ENCODE assay signal across 33 cellular contexts in the genomic region with DNA sequence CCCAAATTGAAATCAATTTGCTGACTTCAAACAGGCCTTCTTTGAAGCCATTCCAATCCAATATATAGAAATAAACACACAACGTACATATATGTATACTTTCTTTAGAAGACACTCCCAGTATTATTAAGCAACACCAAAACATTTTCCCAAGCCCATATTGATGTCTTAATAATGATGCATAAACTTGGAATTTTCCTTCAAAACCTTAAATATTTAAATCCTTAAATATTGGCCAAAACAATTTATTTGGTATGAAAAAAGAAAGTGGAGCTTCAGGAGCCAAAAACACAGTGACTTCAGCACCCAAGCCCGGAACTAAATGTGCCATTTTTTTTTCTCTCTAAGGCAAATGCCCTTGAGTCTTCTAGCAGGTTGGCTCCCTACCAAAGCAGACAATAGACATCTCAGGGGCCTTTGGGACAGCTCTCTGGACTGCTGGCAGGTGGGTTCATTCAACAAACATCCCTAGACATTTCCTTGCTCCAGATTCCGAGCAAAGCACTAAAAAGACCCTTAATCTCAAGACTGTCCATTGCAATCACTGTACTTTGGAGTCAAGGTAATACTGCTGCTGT.
DNase-seq lines count a peak whose midpoint lies in the region; ATAC-seq and TF ChIP-seq lines count a peak whose summit lies in the region.
"Had no signal": no experiment of that assay in that cellular context is flagged by ENCODE, and none has a peak within 500 bp of the region (broad histone marks: within the 10 kb centered on the region; RNA-seq: fewer than 3 reads in every experiment).

No MANE protein-coding gene starts in this region.

- CTCF ChIA-PET in RWPE1 (lab: Yijun Ruan, JAX), result no interaction called here

- in situ Hi-C loops in KBM-7 (cut with MboI; ENCODE audit: low pct_unique_long_range_greater_than_20kb, low sequenced_read_pairs), result no loop called here

- no peaks in the 10 kb centered on the region for H3F3A ChIP-seq in GM23338 (replicated peaks; ENCODE audit: low read depth)

- H3K4me3 Mint-ChIP-seq in GM23338, result no peak overlapping the region
- H3K4me3 Mint-ChIP-seq: activated CD4-positive, alpha-beta memory T cell treated with anti-CD3 and anti-CD28 coated beads, Interleukin-2, amount 10 ng/mL, durations not matched to agents 7 days and 5 days; activated T-helper 1 cell treated with anti-CD3 and anti-CD28 coated beads, Interleukin-12 subunit alpha, Interleukin-12 subunit beta, Interleukin-2, Interleukin-4 antibody, amounts not matched to agents 30 ng/mL and 10 ng/mL and 1 ng/mL, durations not matched to agents 14 hours and 24 hours and 36 hours; CD4-positive, alpha-beta T cell; immature natural killer cell; nephron; stimulated activated naive CD8-positive, alpha-beta T cell treated with anti-CD3 and anti-CD28 coated beads, Interleukin-15, Interleukin-2, amounts not matched to agents 100 ng/mL and 50 ng/mL, for 24 hours had no signal

- H3K27ac ChIP-seq in neutrophil, result peak overlapping the region; percentile 41
- H3K27ac ChIP-seq in RWPE1, result no peak overlapping the region
- H3K27ac ChIP-seq in GM23338 (ENCODE audit: low read depth), result no peak overlapping the region
- H3K27ac ChIP-seq: esophagus squamous epithelium, ovary, testis had no signal

- H3K27me3 ChIP-seq in neutrophil (peaks cover 15% of the 10 kb centered on the region), GM23338 (ENCODE audit: insufficient read depth) (no peaks in the 10 kb centered on the region)
- H3K27me3 ChIP-seq: esophagus squamous epithelium, ovary, testis had no signal

- no peak for ATAC-seq in HG03139 (IDR thresholded peaks at IDR 0.05; ENCODE audit: unreplicated experiment)
- no peak for ATAC-seq in GM23338
- ATAC-seq: activated CD4-positive, CD25-positive, alpha-beta regulatory T cell treated with anti-CD3 and anti-CD28 coated beads, Interleukin-2, amount 50 U/mL, for 24 hours; GM12878; left colon; PC-3; Right ventricle myocardium inferior had no signal

- H3K79me2 ChIP-seq in GM23338 (replicated peaks; ENCODE audit: insufficient read depth), result no peaks in the 10 kb centered on the region

- TF ChIP-seq CTCF in cardiac fibroblast (IDR thresholded peaks at IDR 0.05; ENCODE audit: low read depth, low read length) (no peak), neutrophil (IDR thresholded peaks at IDR 0.05) (no peak), RWPE1 (conservative IDR thresholded peaks at IDR 0.05; ENCODE audit: low read depth) (no peak), GM23338 (conservative IDR thresholded peaks at IDR 0.05; ENCODE audit: low read depth in 2 of 2) (no peak)

- H3K4me2 ChIP-seq in GM23338, result no peak overlapping the region

- no peak overlapping the region for H3K27ac Mint-ChIP-seq in GM23338
- H3K27ac Mint-ChIP-seq: activated CD4-positive, alpha-beta memory T cell treated with anti-CD3 and anti-CD28 coated beads, Interleukin-2, amount 10 ng/mL, durations not matched to agents 7 days and 5 days; activated T-helper 1 cell treated with anti-CD3 and anti-CD28 coated beads, Interleukin-12 subunit alpha, Interleukin-12 subunit beta, Interleukin-2, Interleukin-4 antibody, amounts not matched to agents 30 ng/mL and 10 ng/mL and 1 ng/mL, durations not matched to agents 14 hours and 24 hours and 36 hours; CD4-positive, alpha-beta T cell; immature natural killer cell; nephron; stimulated activated naive CD8-positive, alpha-beta T cell treated with anti-CD3 and anti-CD28 coated beads, Interleukin-15, Interleukin-2, amounts not matched to agents 100 ng/mL and 50 ng/mL, for 24 hours had no signal

- H3K9me3 ChIP-seq in neutrophil, result no peaks in the 10 kb centered on the region
- H3K9me3 ChIP-seq: esophagus squamous epithelium, ovary, testis had no signal

- peak; percentile 33 for DNase-seq in AG20443 (ENCODE audit: low spot score)
- peak; percentile 35 for DNase-seq in GM03348 (ENCODE audit: low spot score)
- peak; percentile 12 to 45 for DNase-seq in cardiac fibroblast (ENCODE audit: low read depth in 2 of 2)
- no peak for DNase-seq in KBM-7
- DNase-seq in RWPE1 (ENCODE audit: low spot score), result no peak
- DNase-seq in GM23338 (ENCODE audit: low spot score), result no peak
- DNase-seq: activated CD4-positive, alpha-beta memory T cell treated with anti-CD3 and anti-CD28 coated beads, Interleukin-2, amount 10 ng/mL, durations not matched to agents 7 days and 5 days; activated CD8-positive, alpha-beta memory T cell treated with anti-CD3 and anti-CD28 coated beads, Interleukin-2, amount 50 U/mL, for 48 hours; activated naive CD4-positive, alpha-beta T cell treated with Interleukin-2 at 50 U/mL for 16 hours; AML-193; CD4-positive, alpha-beta T cell; esophagus squamous epithelium; H7; immature natural killer cell; left colon; mammary epithelial cell; NCI-H1105; NCI-H187 treated with DMSO at 0.1 percent for 48 hours; NCI-H524; ovary; PC-3; retina; stimulated activated CD4-positive, alpha-beta T cell treated with anti-CD3 and anti-CD28 coated beads, Interleukin-1b, Interleukin-23, amount 100 ng/mL, for 48 hours; T-helper 2 cell; testis had no signal

- H3K4me3 ChIP-seq in cardiac fibroblast (replicated peaks in 1 of 2; ENCODE audit: low read depth in 2 of 2, low read length in 2 of 2), result no peak overlapping the region
- H3K4me3 ChIP-seq in neutrophil (ENCODE audit: low read depth in 1 of 2, low read length in 1 of 2), result no peak overlapping the region
- no peak overlapping the region for H3K4me3 ChIP-seq in GM23338
- H3K4me3 ChIP-seq: esophagus squamous epithelium, GM12878, ovary, testis had no signal

- no peaks in the 10 kb centered on the region for H4K20me1 ChIP-seq in GM23338 (replicated peaks; ENCODE audit: insufficient read depth)

- POLR2A ChIA-PET in RWPE1 (lab: Yijun Ruan, JAX; ENCODE audit: low non-redundant PET), result no interaction called here

- no peaks in the 10 kb centered on the region for H3K36me3 Mint-ChIP-seq in GM23338 (ENCODE audit: low read depth)
- H3K36me3 Mint-ChIP-seq: immature natural killer cell had no signal

- no peaks in the 10 kb centered on the region for H3K36me3 ChIP-seq in neutrophil
- no peaks in the 10 kb centered on the region for H3K36me3 ChIP-seq in GM23338 (ENCODE audit: insufficient read depth)
- H3K36me3 ChIP-seq: esophagus squamous epithelium, ovary had no signal

- H3K9me3 Mint-ChIP-seq in GM23338, result no peaks in the 10 kb centered on the region
- H3K9me3 Mint-ChIP-seq: activated CD4-positive, alpha-beta memory T cell treated with anti-CD3 and anti-CD28 coated beads, Interleukin-2, amount 10 ng/mL, durations not matched to agents 7 days and 5 days; activated T-helper 1 cell treated with anti-CD3 and anti-CD28 coated beads, Interleukin-12 subunit alpha, Interleukin-12 subunit beta, Interleukin-2, Interleukin-4 antibody, amounts not matched to agents 30 ng/mL and 10 ng/mL and 1 ng/mL, durations not matched to agents 14 hours and 24 hours and 36 hours; CD4-positive, alpha-beta T cell; nephron; stimulated activated naive CD8-positive, alpha-beta T cell treated with anti-CD3 and anti-CD28 coated beads, Interleukin-15, Interleukin-2, amounts not matched to agents 100 ng/mL and 50 ng/mL, for 24 hours had no signal

- H2AFZ ChIP-seq in GM23338, result no peak overlapping the region

- H3K4me1 ChIP-seq in neutrophil (ENCODE audit: control insufficient read depth in 1 of 2, insufficient read depth in 1 of 2, low read depth in 1 of 2, low read length in 1 of 2), result peaks cover 3 to 17% of the 10 kb centered on the region in 2 experiments
- H3K4me1 ChIP-seq in GM23338 (ENCODE audit: insufficient read depth), result no peaks in the 10 kb centered on the region
- H3K4me1 ChIP-seq: esophagus squamous epithelium, testis had no signal

- H3K4me1 Mint-ChIP-seq in GM23338, result peaks cover 4% of the 10 kb centered on the region; the same call in 1 of the 3 replicates
- H3K4me1 Mint-ChIP-seq: activated CD4-positive, alpha-beta memory T cell treated with anti-CD3 and anti-CD28 coated beads, Interleukin-2, amount 10 ng/mL, durations not matched to agents 7 days and 5 days; immature natural killer cell had no signal

- H3K9me2 ChIP-seq in GM23338 (ENCODE audit: insufficient read depth), result no peaks in the 10 kb centered on the region

- peaks cover 3% of the 10 kb centered on the region for H3K27me3 Mint-ChIP-seq in GM23338 (ENCODE audit: insufficient read depth, low read depth, poor library complexity)
- H3K27me3 Mint-ChIP-seq: activated CD4-positive, alpha-beta memory T cell treated with anti-CD3 and anti-CD28 coated beads, Interleukin-2, amount 10 ng/mL, durations not matched to agents 7 days and 5 days; CD4-positive, alpha-beta T cell; stimulated activated naive CD8-positive, alpha-beta T cell treated with anti-CD3 and anti-CD28 coated beads, Interleukin-15, Interleukin-2, amounts not matched to agents 100 ng/mL and 50 ng/mL, for 24 hours had no signal

TF ChIP-seq in GM23338, 12 proteins besides CTCF, POLR2A, EP300 and RAD21 (continues in another document):
- TF ChIP-seq NANOG (IDR thresholded peaks at IDR 0.05; ENCODE audit: borderline replicate concordance), result no peak
- TF ChIP-seq EZH2 (IDR thresholded peaks at IDR 0.05; ENCODE audit: low read depth, unreplicated experiment), result no peak
- TF ChIP-seq ZNF114 (CRISPR knock-in tag; IDR thresholded peaks at IDR 0.05), result no peak
- TF ChIP-seq STAT1 (IDR thresholded peaks at IDR 0.05; ENCODE audit: unreplicated experiment), result no peak
- TF ChIP-seq, protein P1, sequence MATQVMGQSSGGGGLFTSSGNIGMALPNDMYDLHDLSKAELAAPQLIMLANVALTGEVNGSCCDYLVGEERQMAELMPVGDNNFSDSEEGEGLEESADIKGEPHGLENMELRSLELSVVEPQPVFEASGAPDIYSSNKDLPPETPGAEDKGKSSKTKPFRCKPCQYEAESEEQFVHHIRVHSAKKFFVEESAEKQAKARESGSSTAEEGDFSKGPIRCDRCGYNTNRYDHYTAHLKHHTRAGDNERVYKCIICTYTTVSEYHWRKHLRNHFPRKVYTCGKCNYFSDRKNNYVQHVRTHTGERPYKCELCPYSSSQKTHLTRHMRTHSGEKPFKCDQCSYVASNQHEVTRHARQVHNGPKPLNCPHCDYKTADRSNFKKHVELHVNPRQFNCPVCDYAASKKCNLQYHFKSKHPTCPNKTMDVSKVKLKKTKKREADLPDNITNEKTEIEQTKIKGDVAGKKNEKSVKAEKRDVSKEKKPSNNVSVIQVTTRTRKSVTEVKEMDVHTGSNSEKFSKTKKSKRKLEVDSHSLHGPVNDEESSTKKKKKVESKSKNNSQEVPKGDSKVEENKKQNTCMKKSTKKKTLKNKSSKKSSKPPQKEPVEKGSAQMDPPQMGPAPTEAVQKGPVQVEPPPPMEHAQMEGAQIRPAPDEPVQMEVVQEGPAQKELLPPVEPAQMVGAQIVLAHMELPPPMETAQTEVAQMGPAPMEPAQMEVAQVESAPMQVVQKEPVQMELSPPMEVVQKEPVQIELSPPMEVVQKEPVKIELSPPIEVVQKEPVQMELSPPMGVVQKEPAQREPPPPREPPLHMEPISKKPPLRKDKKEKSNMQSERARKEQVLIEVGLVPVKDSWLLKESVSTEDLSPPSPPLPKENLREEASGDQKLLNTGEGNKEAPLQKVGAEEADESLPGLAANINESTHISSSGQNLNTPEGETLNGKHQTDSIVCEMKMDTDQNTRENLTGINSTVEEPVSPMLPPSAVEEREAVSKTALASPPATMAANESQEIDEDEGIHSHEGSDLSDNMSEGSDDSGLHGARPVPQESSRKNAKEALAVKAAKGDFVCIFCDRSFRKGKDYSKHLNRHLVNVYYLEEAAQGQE (IDR thresholded peaks at IDR 0.05; ENCODE audit: unreplicated experiment), result no peak
- TF ChIP-seq EZH2phosphoT487 (IDR thresholded peaks at IDR 0.05; ENCODE audit: unreplicated experiment), result no peak

Comparison
In these comparisons a context has a peak if more than half of its experiments do, and no peak if none do; other contexts are left out.
1. DNase-seq: peak in AG20443 (single experiment), GM03348 (single experiment) and cardiac fibroblast (2 of 2); none in KBM-7 (single experiment), RWPE1 (single experiment) and GM23338 (single experiment).